Comparison of ENCODE assay signal across 8 cellular contexts in genomic region chr21:38244885-38245869, GRCh38. TPM values are rescaled to one million over a fixed set of nuclear protein-coding genes. Genes with fewer than 3 reads are reported as not detected.
DNase-seq lines count a peak whose midpoint lies in the region; ATAC-seq and TF ChIP-seq lines count a peak whose summit lies in the region.

No MANE protein-coding gene starts in this region.

- no peak overlapping the region for H3K4me3 ChIP-seq in CD4-positive, CD25-positive, alpha-beta regulatory T cell (ENCODE audit: low read depth, low read length)
- H3K4me3 ChIP-seq in MG63 (no peak overlapping the region), Karpas-422 (ENCODE audit: low read length) (no peak overlapping the region)
- no peak overlapping the region for H3K4me3 ChIP-seq in naive thymus-derived CD4-positive, alpha-beta T cell (ENCODE audit: low read length)

- no peak overlapping the region for H2AFZ ChIP-seq in Karpas-422 (ENCODE audit: low read length)

- POLR2A ChIA-PET in naive thymus-derived CD4-positive, alpha-beta T cell (lab: Charles Lee): interaction anchor here (0.7 to 1.0 kb wide), 4 partner anchors 10 to 494 kb away, joined by 3 to 5 read pairs (median 4); no protein-coding TSS in a partner anchor

- H3K9me3 ChIP-seq in CD4-positive, CD25-positive, alpha-beta regulatory T cell (ENCODE audit: control insufficient read depth in 2 of 2, low read length in 2 of 2): no peaks in the 10 kb centered on the region
- peaks cover 4% of the 10 kb centered on the region for H3K9me3 ChIP-seq in MG63
- H3K9me3 ChIP-seq in naive thymus-derived CD4-positive, alpha-beta T cell (ENCODE audit: control insufficient read depth in 2 of 3, low read length in 3 of 3): no peaks in the 10 kb centered on the region
- H3K9me3 ChIP-seq in Karpas-422 (ENCODE audit: low read length): no peaks in the 10 kb centered on the region

- no peaks in the 10 kb centered on the region for H3K36me3 Mint-ChIP-seq in CD4-positive, CD25-positive, alpha-beta regulatory T cell
- no peaks in the 10 kb centered on the region for H3K36me3 Mint-ChIP-seq in activated T-cell treated with anti-CD3 and anti-CD28 coated beads, Interleukin-2, amount 50 U/mL, for 72 hours (ENCODE audit: insufficient read depth in 2 of 2)
- H3K36me3 Mint-ChIP-seq in naive thymus-derived CD4-positive, alpha-beta T cell: peaks cover 0 to 4% (median 0%) of the 10 kb centered on the region in 5 donors
- H3K36me3 Mint-ChIP-seq in mesothelial cell of epicardium: no peaks in the 10 kb centered on the region

- H3K9me3 Mint-ChIP-seq in CD4-positive, CD25-positive, alpha-beta regulatory T cell: peaks cover 0 to 4% (median 0%) of the 10 kb centered on the region in 7 donors
- H3K9me3 Mint-ChIP-seq in activated T-cell treated with anti-CD3 and anti-CD28 coated beads, Interleukin-2, amount 50 U/mL, for 72 hours: peaks cover 0 to 4% of the 10 kb centered on the region in 2 donors
- peaks cover 0 to 16% (median 0%) of the 10 kb centered on the region in 11 donors for H3K9me3 Mint-ChIP-seq in naive thymus-derived CD4-positive, alpha-beta T cell
- no peaks in the 10 kb centered on the region for H3K9me3 Mint-ChIP-seq in mesothelial cell of epicardium

- no peak overlapping the region for H3K27ac ChIP-seq in CD4-positive, CD25-positive, alpha-beta regulatory T cell (ENCODE audit: insufficient read depth, low read length, poor library complexity, severe bottlenecking)
- H3K27ac ChIP-seq in naive thymus-derived CD4-positive, alpha-beta T cell (ENCODE audit: low read depth, low read length): no peak overlapping the region
- no peak overlapping the region for H3K27ac ChIP-seq in Karpas-422 (ENCODE audit: low read length)

- H3K9ac ChIP-seq in Karpas-422 (ENCODE audit: low read length): no peak overlapping the region

- no peak for TF ChIP-seq CTCF in mesothelial cell of epicardium (IDR thresholded peaks at IDR 0.05; ENCODE audit: unreplicated experiment)

- H3K79me2 ChIP-seq in Karpas-422 (ENCODE audit: low read length): no peaks in the 10 kb centered on the region

- H3K27ac Mint-ChIP-seq in CD4-positive, CD25-positive, alpha-beta regulatory T cell: peak overlapping the region in 2 of 3 donors; percentile 27 to 94
- H3K27ac Mint-ChIP-seq in activated T-cell treated with anti-CD3 and anti-CD28 coated beads, Interleukin-2, amount 50 U/mL, for 72 hours: peak overlapping the region; percentile 69
- H3K27ac Mint-ChIP-seq in naive thymus-derived CD4-positive, alpha-beta T cell: peak overlapping the region; percentile 81 to 97 (median 89)
- H3K27ac Mint-ChIP-seq in mesothelial cell of epicardium: no peak overlapping the region

- peak; percentile 1 to 69 (median 2) for DNase-seq in CD4-positive, CD25-positive, alpha-beta regulatory T cell
- peak; percentile 65 for DNase-seq in MG63
- peak; percentile 67 to 80 for DNase-seq in activated T-cell treated with anti-CD3 and anti-CD28 coated beads, Interleukin-2, amount 50 U/mL, for 72 hours
- peak; percentile 11 to 84 (median 70) for DNase-seq in naive thymus-derived CD4-positive, alpha-beta T cell
- no peak for DNase-seq in mesothelial cell of epicardium (ENCODE audit: low spot score in 2 of 2, unreplicated experiment in 2 of 2)
- no peak for DNase-seq in Karpas-422
- DNase-seq in NCI-H1417 (lab: John Stamatoyannopoulos, UW): no peak

- H4K20me1 ChIP-seq in Karpas-422 (ENCODE audit: insufficient read depth, low read depth, low read length): no peaks in the 10 kb centered on the region

- H3K27me3 Mint-ChIP-seq in CD4-positive, CD25-positive, alpha-beta regulatory T cell: peaks cover 19% of the 10 kb centered on the region
- H3K27me3 Mint-ChIP-seq in activated T-cell treated with anti-CD3 and anti-CD28 coated beads, Interleukin-2, amount 50 U/mL, for 72 hours (ENCODE audit: low read depth): peaks cover 22% of the 10 kb centered on the region
- peaks cover 0 to 17% (median 1%) of the 10 kb centered on the region in 5 donors for H3K27me3 Mint-ChIP-seq in naive thymus-derived CD4-positive, alpha-beta T cell
- no peaks in the 10 kb centered on the region for H3K27me3 Mint-ChIP-seq in mesothelial cell of epicardium (ENCODE audit: low read depth)

- intact Hi-C loops in naive thymus-derived CD4-positive, alpha-beta T cell (cut with micrococcal nuclease): loop anchor here (1.0 to 10.0 kb wide), 7 partner anchors 24 to 680 kb away; no protein-coding TSS in a partner anchor

- ATAC-seq in CD4-positive, CD25-positive, alpha-beta regulatory T cell (ENCODE audit: low read depth in 2 of 2): peak; percentile 66 to 69
- peak; percentile 83 for ATAC-seq in GM21737 (IDR thresholded peaks at IDR 0.05; ENCODE audit: unreplicated experiment)
- peak; percentile 92 to 95 for ATAC-seq in activated T-cell treated with anti-CD3 and anti-CD28 coated beads, Interleukin-2, amount 50 U/mL, for 72 hours (replicated peaks in 1 of 2)
- peak; percentile 97 for ATAC-seq in naive thymus-derived CD4-positive, alpha-beta T cell

- no peaks in the 10 kb centered on the region for H3K27me3 ChIP-seq in CD4-positive, CD25-positive, alpha-beta regulatory T cell (ENCODE audit: control insufficient read depth, insufficient read depth, low read length)
- H3K27me3 ChIP-seq in MG63 (no peaks in the 10 kb centered on the region), Karpas-422 (ENCODE audit: low read length) (no peaks in the 10 kb centered on the region)
- H3K27me3 ChIP-seq in naive thymus-derived CD4-positive, alpha-beta T cell (ENCODE audit: control insufficient read depth in 2 of 2, insufficient read depth in 2 of 2, low read length in 2 of 2): no peaks in the 10 kb centered on the region

- H3K36me3 ChIP-seq in CD4-positive, CD25-positive, alpha-beta regulatory T cell (ENCODE audit: control insufficient read depth, insufficient read depth, low read length): no peaks in the 10 kb centered on the region
- H3K36me3 ChIP-seq in MG63: no peaks in the 10 kb centered on the region
- no peaks in the 10 kb centered on the region for H3K36me3 ChIP-seq in naive thymus-derived CD4-positive, alpha-beta T cell (ENCODE audit: control insufficient read depth in 2 of 3, insufficient read depth in 3 of 3, low read length in 3 of 3)
- no peaks in the 10 kb centered on the region for H3K36me3 ChIP-seq in Karpas-422 (ENCODE audit: insufficient read depth, low read length)

- H3K4me1 ChIP-seq in CD4-positive, CD25-positive, alpha-beta regulatory T cell (ENCODE audit: control insufficient read depth, insufficient read depth, low read length, poor library complexity, severe bottlenecking): no peaks in the 10 kb centered on the region
- H3K4me1 ChIP-seq in naive thymus-derived CD4-positive, alpha-beta T cell (ENCODE audit: control insufficient read depth in 2 of 2, insufficient read depth in 2 of 2, low read length in 2 of 2): peaks cover 0 to 19% of the 10 kb centered on the region in 2 donors
- no peaks in the 10 kb centered on the region for H3K4me1 ChIP-seq in Karpas-422 (ENCODE audit: low read length)

- CTCF ChIA-PET in naive thymus-derived CD4-positive, alpha-beta T cell (lab: Charles Lee): interaction anchor here (1.0 to 1.5 kb wide), 2 partner anchors 26 to 681 kb away, joined by 3 read pairs; no protein-coding TSS in a partner anchor

- H3K4me1 Mint-ChIP-seq in CD4-positive, CD25-positive, alpha-beta regulatory T cell: peaks cover 3 to 12% (median 6%) of the 10 kb centered on the region in 4 donors
- peaks cover 60% of the 10 kb centered on the region for H3K4me1 Mint-ChIP-seq in activated T-cell treated with anti-CD3 and anti-CD28 coated beads, Interleukin-2, amount 50 U/mL, for 72 hours (ENCODE audit: low read depth)
- H3K4me1 Mint-ChIP-seq in naive thymus-derived CD4-positive, alpha-beta T cell: peaks cover 17 to 44% (median 26%) of the 10 kb centered on the region in 7 donors
- H3K4me1 Mint-ChIP-seq in mesothelial cell of epicardium: peaks cover 2% of the 10 kb centered on the region

- peak overlapping the region in 1 of 4 donors; percentile 28 for H3K4me3 Mint-ChIP-seq in CD4-positive, CD25-positive, alpha-beta regulatory T cell
- H3K4me3 Mint-ChIP-seq in activated T-cell treated with anti-CD3 and anti-CD28 coated beads, Interleukin-2, amount 50 U/mL, for 72 hours: peak overlapping the region; percentile 73 to 77
- peak overlapping the region in 8 of 10 donors; percentile 42 to 74 (median 48) for H3K4me3 Mint-ChIP-seq in naive thymus-derived CD4-positive, alpha-beta T cell
- no peak overlapping the region for H3K4me3 Mint-ChIP-seq in mesothelial cell of epicardium

- H3K9me2 ChIP-seq in Karpas-422 (replicated peaks; ENCODE audit: insufficient read depth, low read length): no peaks in the 10 kb centered on the region

- no peak overlapping the region for H3K4me2 ChIP-seq in Karpas-422 (ENCODE audit: low read depth, low read length, poor library complexity, severe bottlenecking)

RNA-seq across cellular contexts. Expression of gene KCNJ15, which starts 11.6 kb away (rescaled TPM):
- 0.10 TPM for total RNA-seq in CD4-positive, CD25-positive, alpha-beta regulatory T cell
- not detected for polyA plus RNA-seq in CD4-positive, CD25-positive, alpha-beta regulatory T cell
- total RNA-seq in MG63 (2014; rRNA removed; shearing (Covaris generic); ENCODE audit: low replicate concordance): not detected in 2 replicates
- under 1 TPM in 1 of 2 donors, not detected in 1; 0.07 TPM for total RNA-seq in activated T-cell treated with anti-CD3 and anti-CD28 coated beads, Interleukin-2, amount 50 U/mL, for 72 hours
- total RNA-seq in naive thymus-derived CD4-positive, alpha-beta T cell: 1 to 10 TPM in 1 of 5 experiments, under 1 TPM in 3, not detected in 1; 0.16 to 1.1 (median 0.70) TPM
- polyA plus RNA-seq in naive thymus-derived CD4-positive, alpha-beta T cell: not detected
- 0.70 to 1.9 TPM (median 1.1 TPM) in 3 replicates for total RNA-seq in mesothelial cell of epicardium
- total RNA-seq in Karpas-422 (2014; rRNA removed; shearing (Covaris generic); ENCODE audit: low replicate concordance): not detected in 2 replicates

Comparison
In these comparisons a context has a peak if more than half of its experiments do, and no peak if none do; other contexts are left out.
1. DNase-seq: peak in CD4-positive, CD25-positive, alpha-beta regulatory T cell (3 of 3), MG63 (single experiment), activated T-cell treated with anti-CD3 and anti-CD28 coated beads, Interleukin-2, amount 50 U/mL, for 72 hours (2 of 2) and naive thymus-derived CD4-positive, alpha-beta T cell (9 of 9); none in mesothelial cell of epicardium (0 of 2), Karpas-422 (single experiment) and NCI-H1417 (0 of 3).
2. Peak in every context shown above with its lines, with median percentiles within 50 percentile points of each other: ATAC-seq.